ENCODE assay signal across 1 cellular context in genomic region chr1:205301842-205302588, GRCh38.
TF ChIP-seq lines count a peak whose summit lies in the region.

No MANE protein-coding gene starts in this region.

TF ChIP-seq in WTC11, 78 proteins besides CTCF, POLR2A, EP300 and RAD21:
- TF ChIP-seq ZNF532 (CRISPR knock-in tag; IDR thresholded peaks at IDR 0.05; ENCODE audit: borderline replicate concordance) = 0 out of 2 replicates have a peak, but pooled peaks have one; percentile 27
- TF ChIP-seq IRF1 (CRISPR knock-in tag; IDR thresholded peaks at IDR 0.05) = no peak
TF ChIP-seq in WTC11: peak in this region for 1.
